24 cellular contexts compared by ENCODE assay signal in genomic region chr17:51299859-51300258, GRCh38.
"Had no signal": no experiment of that assay in that cellular context is flagged by ENCODE, and none has a peak within 500 bp of the region (broad histone marks: within the 10 kb centered on the region; RNA-seq: fewer than 3 reads in every experiment).

No MANE protein-coding gene starts in this region.

- H3K27ac Mint-ChIP-seq: natural killer cell; stimulated activated memory B cell treated with anti-CD40 and anti-IgM and Interleukin-4, amounts not matched to agents 10 μg/mL and 1 μg/mL and 100 μg/mL, for 72 hours had no signal

- H3K27ac ChIP-seq: hepatocyte, neutrophil, parathyroid adenoma, prostate gland, right atrium auricular region, sigmoid colon, testis, tibial artery, upper lobe of left lung had no signal

- FAIRE-seq: colon, frontal cortex, kidney, urothelium cell line had no signal

- ATAC-seq: left lobe of liver; natural killer cell; stimulated activated memory B cell treated with anti-CD40 and anti-IgM and Interleukin-4, amounts not matched to agents 10 μg/mL and 1 μg/mL and 100 μg/mL, for 72 hours; stimulated activated naive CD8-positive, alpha-beta T cell treated with anti-CD3 and anti-CD28 coated beads, Interleukin-15, Interleukin-2, amounts not matched to agents 100 U/mL and 50 U/mL, for 24 hours had no signal

- H3K4me1 Mint-ChIP-seq: memory B cell; stimulated activated memory B cell treated with anti-CD40 and anti-IgM and Interleukin-4, amounts not matched to agents 10 μg/mL and 1 μg/mL and 100 μg/mL, for 72 hours had no signal

- H3K4me1 ChIP-seq: parathyroid adenoma, right atrium auricular region, sigmoid colon, testis, tibial artery, upper lobe of left lung had no signal

- H3K36me3 ChIP-seq: prostate gland had no signal

- H3K27me3 ChIP-seq: dorsolateral prefrontal cortex, hepatocyte, neutrophil, right atrium auricular region, sigmoid colon, testis, tibial artery, upper lobe of left lung had no signal

- H3K27me3 Mint-ChIP-seq: stimulated activated memory B cell treated with anti-CD40 and anti-IgM and Interleukin-4, amounts not matched to agents 10 μg/mL and 1 μg/mL and 100 μg/mL, for 72 hours had no signal

- DNase-seq: dorsolateral prefrontal cortex; effector CD4-positive, alpha-beta T cell; kidney; natural killer cell; sigmoid colon; stimulated activated CD4-positive, alpha-beta T cell treated with anti-CD3 and anti-CD28 coated beads, Interleukin-2, amount 100 ng/mL, for 24 hours; stimulated activated CD4-positive, alpha-beta T cell treated with anti-CD3 and anti-CD28 coated beads, Interleukin-4, amount 100 ng/mL, for 24 hours; stimulated activated naive CD8-positive, alpha-beta T cell treated with anti-CD3 and anti-CD28 coated beads, Interleukin-15, Interleukin-2, amounts not matched to agents 100 U/mL and 50 U/mL, for 24 hours; substantia nigra; testis; tibial artery; upper lobe of left lung had no signal

- H3K36me3 Mint-ChIP-seq: natural killer cell had no signal

- H3K9me3 ChIP-seq: neutrophil, prostate gland, right atrium auricular region, sigmoid colon, testis, tibial artery, upper lobe of left lung had no signal

- H3K4me3 ChIP-seq: dorsolateral prefrontal cortex, hepatocyte, lung, prostate gland, right atrium auricular region, sigmoid colon, testis, tibial artery, upper lobe of left lung had no signal

- H3K9me3 Mint-ChIP-seq: memory B cell; natural killer cell; stimulated activated memory B cell treated with anti-CD40 and anti-IgM and Interleukin-4, amounts not matched to agents 10 μg/mL and 1 μg/mL and 100 μg/mL, for 72 hours had no signal

- H3K4me3 Mint-ChIP-seq: memory B cell; natural killer cell; stimulated activated memory B cell treated with anti-CD40 and anti-IgM and Interleukin-4, amounts not matched to agents 10 μg/mL and 1 μg/mL and 100 μg/mL, for 72 hours had no signal
